In the genomic region with DNA sequence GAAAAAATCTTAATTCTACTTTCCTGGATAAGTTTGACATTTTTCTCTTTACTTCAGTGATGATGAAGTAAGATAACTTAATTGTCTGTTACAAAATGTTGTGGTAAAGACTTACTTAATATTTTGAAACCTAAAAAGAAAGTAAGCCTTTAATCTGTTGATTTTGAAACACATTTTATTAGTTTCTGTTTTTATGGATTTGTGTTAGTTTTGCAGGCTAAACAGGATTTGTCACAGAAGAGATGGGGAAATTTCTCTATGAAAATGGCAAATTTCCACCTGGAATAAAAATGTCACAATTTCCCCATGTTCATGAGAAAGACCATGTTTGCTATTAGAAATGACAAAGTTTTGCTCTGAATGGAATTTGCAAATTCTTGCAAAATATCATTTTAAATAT, we compare ENCODE assay signal across 26 cellular contexts.
"Had no signal": no experiment of that assay in that cellular context is flagged by ENCODE, and none has a peak within 500 bp of the region (broad histone marks: within the 10 kb centered on the region; RNA-seq: fewer than 3 reads in every experiment).

No MANE protein-coding gene starts in this region.

- H3K4me3 Mint-ChIP-seq: activated CD4-positive, alpha-beta T cell treated with anti-CD3 and anti-CD28 coated beads for 36 hours; activated naive CD4-positive, alpha-beta T cell treated with anti-CD3 and anti-CD28 coated beads for 36 hours; activated naive CD8-positive, alpha-beta T cell treated with anti-CD3 and anti-CD28 coated beads, Interleukin-2, amount 10 ng/mL, durations not matched to agents 7 days and 5 days; activated T-cell treated with anti-CD3 and anti-CD28 coated beads, Interleukin-2, amount 50 U/mL, for 72 hours; dendritic cell treated with granulocyte-macrophage colony-stimulating factor and Interleukin-4, amounts not matched to agents 40 ng/mL and 50 ng/mL, for 4 days; mesothelial cell of epicardium; naive thymus-derived CD8-positive, alpha-beta T cell; neural progenitor cell; stimulated activated naive B cell treated with anti-CD40 and anti-IgM and Interleukin-4, amounts not matched to agents 10 μg/mL and 1 μg/mL and 100 μg/mL, for 72 hours had no signal

- H3K27me3 Mint-ChIP-seq: activated CD4-positive, alpha-beta T cell treated with anti-CD3 and anti-CD28 coated beads for 36 hours; activated naive CD8-positive, alpha-beta T cell treated with anti-CD3 and anti-CD28 coated beads, Interleukin-2, amount 10 ng/mL, durations not matched to agents 7 days and 5 days; dendritic cell treated with granulocyte-macrophage colony-stimulating factor and Interleukin-4, amounts not matched to agents 40 ng/mL and 50 ng/mL, for 4 days; naive thymus-derived CD8-positive, alpha-beta T cell; stimulated activated naive B cell treated with anti-CD40 and anti-IgM and Interleukin-4, amounts not matched to agents 10 μg/mL and 1 μg/mL and 100 μg/mL, for 72 hours had no signal

- ATAC-seq: activated CD4-positive, alpha-beta T cell treated with anti-CD3 and anti-CD28 coated beads for 36 hours; activated T-cell treated with anti-CD3 and anti-CD28 coated beads, Interleukin-2, amount 50 U/mL, for 72 hours; body of pancreas; naive thymus-derived CD8-positive, alpha-beta T cell; sciatic nerve; stimulated activated naive B cell treated with anti-CD40 and anti-IgM and Interleukin-4, amounts not matched to agents 10 μg/mL and 1 μg/mL and 100 μg/mL, for 72 hours; WTC11 had no signal

- H3K27ac Mint-ChIP-seq: activated CD4-positive, alpha-beta T cell treated with anti-CD3 and anti-CD28 coated beads for 36 hours; activated naive CD4-positive, alpha-beta T cell treated with anti-CD3 and anti-CD28 coated beads for 36 hours; activated naive CD8-positive, alpha-beta T cell treated with anti-CD3 and anti-CD28 coated beads, Interleukin-2, amount 10 ng/mL, durations not matched to agents 7 days and 5 days; activated T-cell treated with anti-CD3 and anti-CD28 coated beads, Interleukin-2, amount 50 U/mL, for 72 hours; dendritic cell treated with granulocyte-macrophage colony-stimulating factor and Interleukin-4, amounts not matched to agents 40 ng/mL and 50 ng/mL, for 4 days; mesothelial cell of epicardium; naive thymus-derived CD8-positive, alpha-beta T cell; neural progenitor cell; stimulated activated naive B cell treated with anti-CD40 and anti-IgM and Interleukin-4, amounts not matched to agents 10 μg/mL and 1 μg/mL and 100 μg/mL, for 72 hours had no signal

- H3K4me3 ChIP-seq: body of pancreas, cardiac muscle cell, hepatocyte, left ventricle myocardium inferior, neural progenitor cell, smooth muscle cell, transverse colon had no signal

- H3K9me3 Mint-ChIP-seq: activated naive CD4-positive, alpha-beta T cell treated with anti-CD3 and anti-CD28 coated beads for 36 hours; activated T-cell treated with anti-CD3 and anti-CD28 coated beads, Interleukin-2, amount 50 U/mL, for 72 hours; naive thymus-derived CD8-positive, alpha-beta T cell; neural progenitor cell; stimulated activated naive B cell treated with anti-CD40 and anti-IgM and Interleukin-4, amounts not matched to agents 10 μg/mL and 1 μg/mL and 100 μg/mL, for 72 hours had no signal

- DNase-seq: activated CD4-positive, alpha-beta T cell treated with anti-CD3 and anti-CD28 coated beads for 36 hours; activated CD4-positive, alpha-beta T cell treated with anti-CD3 and anti-CD28 coated beads, Interleukin-2, amount 50 U/mL, for 48 hours; activated CD8-positive, alpha-beta memory T cell treated with anti-CD3 and anti-CD28 coated beads, Interleukin-2, amount 50 U/mL, for 48 hours; activated effector memory CD4-positive, alpha-beta T cell treated with Interleukin-2 at 50 U/mL for 16 hours; activated naive CD4-positive, alpha-beta T cell treated with anti-CD3 and anti-CD28 coated beads for 36 hours; activated naive CD8-positive, alpha-beta T cell treated with anti-CD3 and anti-CD28 coated beads, Interleukin-2, amount 10 ng/mL, durations not matched to agents 7 days and 5 days; activated T-cell treated with anti-CD3 and anti-CD28 coated beads, Interleukin-2, amount 50 U/mL, for 72 hours; anterior cingulate cortex; body of pancreas; effector CD4-positive, alpha-beta T cell; erythroblast; glutamatergic neuron; left ventricle myocardium inferior; naive thymus-derived CD8-positive, alpha-beta T cell; stimulated activated CD4-positive, alpha-beta T cell treated with anti-CD3 and anti-CD28 coated beads, Interleukin-15, amount 100 ng/mL, for 24 hours; stimulated activated naive B cell treated with anti-CD40 and anti-IgM and Interleukin-4, amounts not matched to agents 10 μg/mL and 1 μg/mL and 100 μg/mL, for 72 hours; T-helper 9 cell; transverse colon had no signal

- H3K4me1 Mint-ChIP-seq: activated CD4-positive, alpha-beta T cell treated with anti-CD3 and anti-CD28 coated beads for 36 hours; activated naive CD8-positive, alpha-beta T cell treated with anti-CD3 and anti-CD28 coated beads, Interleukin-2, amount 10 ng/mL, durations not matched to agents 7 days and 5 days; neural progenitor cell had no signal
